In genomic region chr2:9665903-9666302, GRCh38 we compare ENCODE assay signal across 1 cellular context.
TF ChIP-seq lines count a peak whose summit lies in the region.

No MANE protein-coding gene starts in this region.

TF ChIP-seq in SK-N-SH, 30 proteins besides CTCF, POLR2A, EP300 and RAD21 (continued from another document):
- TF ChIP-seq IRF3 (IDR thresholded peaks at IDR 0.05; ENCODE audit: low read depth, low read length) (no peak), RXRA (IDR thresholded peaks at IDR 0.05; ENCODE audit: borderline replicate concordance, low read depth) (peak; percentile 91), SIN3A (IDR thresholded peaks at IDR 0.05; ENCODE audit: borderline replicate concordance, low read depth, low read length) (0 out of 2 replicates have a peak, but pooled peaks have one; percentile 66), JUND (IDR thresholded peaks at IDR 0.05) (peak; percentile 41), PBX3 (IDR thresholded peaks at IDR 0.05) (peak; percentile 67), CHD2 (IDR thresholded peaks at IDR 0.05; ENCODE audit: low read length, partially characterized antibody) (no peak)
